Comparison of ENCODE assay signal across 1 cellular context in the genomic region with DNA sequence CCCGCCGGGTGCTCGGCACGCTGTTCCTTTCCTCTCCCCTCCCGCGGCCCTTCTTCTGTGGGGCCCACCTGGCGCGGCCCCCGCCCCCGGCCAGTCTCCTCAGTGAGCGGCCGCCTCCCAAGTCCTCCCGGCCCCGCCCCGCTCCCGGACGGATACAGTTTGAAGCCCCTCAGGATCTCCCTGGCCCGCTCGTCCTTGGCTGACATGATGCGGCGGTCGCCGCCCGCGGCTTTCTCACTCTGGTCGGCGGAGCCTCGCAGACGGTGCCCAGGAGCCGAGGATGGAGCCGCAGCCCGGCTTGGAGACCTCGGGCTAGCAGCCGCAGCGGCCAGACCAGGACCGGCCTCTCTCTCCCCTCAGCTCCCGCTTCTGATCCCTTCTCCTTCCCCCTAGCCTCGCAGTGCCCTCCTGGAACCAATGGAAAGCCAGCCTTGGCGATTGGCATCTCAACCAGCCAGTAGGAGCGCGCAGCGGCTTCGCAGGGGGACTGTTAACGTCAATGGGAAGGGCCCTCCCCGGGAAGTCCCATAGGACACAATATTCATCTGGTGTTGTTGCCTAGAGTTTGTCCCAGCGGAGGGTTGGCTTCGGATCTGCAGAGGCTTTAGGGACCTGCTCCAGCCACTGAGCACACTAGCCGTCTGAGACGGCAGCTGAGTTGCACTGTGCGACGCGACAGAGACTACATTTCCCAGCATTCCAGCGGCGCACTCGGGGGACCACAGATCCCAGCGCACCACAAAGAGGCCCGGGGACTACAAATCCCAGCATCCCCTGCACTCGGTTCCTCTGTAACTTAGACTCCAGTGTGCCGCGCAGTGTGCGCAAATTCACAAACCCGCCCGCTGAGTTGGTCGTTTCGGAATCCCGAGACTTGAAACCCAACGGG.
A peak's percentile ranks its signal among the peaks of the same experiment; 100 is the strongest.
TF ChIP-seq lines count a peak whose summit lies in the region.

TSS of gene PDE6D (minus strand) at position 374 of the 889 bp plus-strand sequence. CDS start at position 206, 168 bp downstream.

TF ChIP-seq in HEK293, 187 proteins besides CTCF, POLR2A, EP300 and RAD21 (continued from another document and continues in another):
- TF ChIP-seq, protein P1, sequence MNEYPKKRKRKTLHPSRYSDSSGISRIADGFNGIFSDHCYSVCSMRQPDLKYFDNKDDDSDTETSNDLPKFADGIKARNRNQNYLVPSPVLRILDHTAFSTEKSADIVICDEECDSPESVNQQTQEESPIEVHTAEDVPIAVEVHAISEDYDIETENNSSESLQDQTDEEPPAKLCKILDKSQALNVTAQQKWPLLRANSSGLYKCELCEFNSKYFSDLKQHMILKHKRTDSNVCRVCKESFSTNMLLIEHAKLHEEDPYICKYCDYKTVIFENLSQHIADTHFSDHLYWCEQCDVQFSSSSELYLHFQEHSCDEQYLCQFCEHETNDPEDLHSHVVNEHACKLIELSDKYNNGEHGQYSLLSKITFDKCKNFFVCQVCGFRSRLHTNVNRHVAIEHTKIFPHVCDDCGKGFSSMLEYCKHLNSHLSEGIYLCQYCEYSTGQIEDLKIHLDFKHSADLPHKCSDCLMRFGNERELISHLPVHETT (tag by site-specific recombination; IDR thresholded peaks at IDR 0.05) = no peak
- TF ChIP-seq ZNF37A (tag by site-specific recombination; IDR thresholded peaks at IDR 0.05) = no peak
- TF ChIP-seq ZNF23 (tag by site-specific recombination; IDR thresholded peaks at IDR 0.05; ENCODE audit: borderline replicate concordance) = no peak
- TF ChIP-seq ZNF138 (tag by site-specific recombination; IDR thresholded peaks at IDR 0.05; ENCODE audit: borderline replicate concordance) = no peak
- TF ChIP-seq ZNF626 (tag by site-specific recombination; IDR thresholded peaks at IDR 0.05) = no peak
- no peak for TF ChIP-seq ZNF169 (tag by site-specific recombination; IDR thresholded peaks at IDR 0.05)
- TF ChIP-seq ZNF223 (tag by site-specific recombination; IDR thresholded peaks at IDR 0.05) = no peak
- TF ChIP-seq FEZF1 (tag by site-specific recombination; IDR thresholded peaks at IDR 0.05) = no peak
- peak; percentile 97 for TF ChIP-seq ZNF341 (tag by site-specific recombination; IDR thresholded peaks at IDR 0.05; ENCODE audit: low read depth)
- TF ChIP-seq ZNF335 (tag by site-specific recombination; conservative IDR thresholded peaks at IDR 0.05) = peak; percentile 99
- no peak for TF ChIP-seq ZNF140 (tag by site-specific recombination; IDR thresholded peaks at IDR 0.05)
- TF ChIP-seq GLI2 (tag by site-specific recombination; IDR thresholded peaks at IDR 0.05; ENCODE audit: borderline replicate concordance, low read depth) = no peak
- no peak for TF ChIP-seq HOXC10 (CRISPR knock-in tag; IDR thresholded peaks at IDR 0.05)
- peak; percentile 100 for TF ChIP-seq ZNF692 (tag by site-specific recombination; IDR thresholded peaks at IDR 0.05)
- TF ChIP-seq ZNF121 (tag by site-specific recombination; IDR thresholded peaks at IDR 0.05) = no peak
- no peak for TF ChIP-seq ZNF239 (tag by site-specific recombination; IDR thresholded peaks at IDR 0.05)
- no peak for TF ChIP-seq HOXD13 (CRISPR knock-in tag; IDR thresholded peaks at IDR 0.05; ENCODE audit: borderline replicate concordance)
- no peak for TF ChIP-seq ZNF354C (tag by site-specific recombination; IDR thresholded peaks at IDR 0.05; ENCODE audit: borderline replicate concordance, low read depth)
- TF ChIP-seq ZBTB1 (tag by site-specific recombination; IDR thresholded peaks at IDR 0.05) = no peak
- TF ChIP-seq ZNF274 (IDR thresholded peaks at IDR 0.05; ENCODE audit: low read length) = no peak
- TF ChIP-seq ZNF274 (tag by site-specific recombination; IDR thresholded peaks at IDR 0.05; ENCODE audit: borderline replicate concordance) = no peak
- TF ChIP-seq YY2 (tag by site-specific recombination; IDR thresholded peaks at IDR 0.05) = peak; percentile 52; the same call in 1 of the 2 replicates
- no peak for TF ChIP-seq ZNF621 (tag by site-specific recombination; IDR thresholded peaks at IDR 0.05)
- TF ChIP-seq ZNF433 (tag by site-specific recombination; IDR thresholded peaks at IDR 0.05; ENCODE audit: low read depth) = no peak
- no peak for TF ChIP-seq ZBTB21 (tag by site-specific recombination; IDR thresholded peaks at IDR 0.05)
- TF ChIP-seq ZNF510 (tag by site-specific recombination; IDR thresholded peaks at IDR 0.05; ENCODE audit: insufficient replicate concordance) = no peak
- no peak for TF ChIP-seq ZNF768 (tag by site-specific recombination; IDR thresholded peaks at IDR 0.05)
- no peak for TF ChIP-seq ZNF175 (tag by site-specific recombination; IDR thresholded peaks at IDR 0.05)
- TF ChIP-seq ZNF785 (tag by site-specific recombination; IDR thresholded peaks at IDR 0.05) = no peak
- TF ChIP-seq, protein P2, sequence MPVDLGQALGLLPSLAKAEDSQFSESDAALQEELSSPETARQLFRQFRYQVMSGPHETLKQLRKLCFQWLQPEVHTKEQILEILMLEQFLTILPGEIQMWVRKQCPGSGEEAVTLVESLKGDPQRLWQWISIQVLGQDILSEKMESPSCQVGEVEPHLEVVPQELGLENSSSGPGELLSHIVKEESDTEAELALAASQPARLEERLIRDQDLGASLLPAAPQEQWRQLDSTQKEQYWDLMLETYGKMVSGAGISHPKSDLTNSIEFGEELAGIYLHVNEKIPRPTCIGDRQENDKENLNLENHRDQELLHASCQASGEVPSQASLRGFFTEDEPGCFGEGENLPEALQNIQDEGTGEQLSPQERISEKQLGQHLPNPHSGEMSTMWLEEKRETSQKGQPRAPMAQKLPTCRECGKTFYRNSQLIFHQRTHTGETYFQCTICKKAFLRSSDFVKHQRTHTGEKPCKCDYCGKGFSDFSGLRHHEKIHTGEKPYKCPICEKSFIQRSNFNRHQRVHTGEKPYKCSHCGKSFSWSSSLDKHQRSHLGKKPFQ (tag by site-specific recombination; IDR thresholded peaks at IDR 0.05) = no peak
- TF ChIP-seq ZNF473 (tag by site-specific recombination; IDR thresholded peaks at IDR 0.05) = no peak
- TF ChIP-seq, protein P3, sequence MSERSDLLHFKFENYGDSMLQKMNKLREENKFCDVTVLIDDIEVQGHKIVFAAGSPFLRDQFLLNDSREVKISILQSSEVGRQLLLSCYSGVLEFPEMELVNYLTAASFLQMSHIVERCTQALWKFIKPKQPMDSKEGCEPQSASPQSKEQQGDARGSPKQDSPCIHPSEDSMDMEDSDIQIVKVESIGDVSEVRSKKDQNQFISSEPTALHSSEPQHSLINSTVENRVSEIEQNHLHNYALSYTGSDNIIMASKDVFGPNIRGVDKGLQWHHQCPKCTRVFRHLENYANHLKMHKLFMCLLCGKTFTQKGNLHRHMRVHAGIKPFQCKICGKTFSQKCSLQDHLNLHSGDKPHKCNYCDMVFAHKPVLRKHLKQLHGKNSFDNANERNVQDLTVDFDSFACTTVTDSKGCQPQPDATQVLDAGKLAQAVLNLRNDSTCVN (tag by site-specific recombination; optimal IDR thresholded peaks at IDR 0.05) = peak; percentile 35
- no peak for TF ChIP-seq ZNF302 (tag by site-specific recombination; IDR thresholded peaks at IDR 0.05; ENCODE audit: low read depth)
- TF ChIP-seq ZNF184 (tag by site-specific recombination; IDR thresholded peaks at IDR 0.05) = no peak
- no peak for TF ChIP-seq ZNF146 (tag by site-specific recombination; IDR thresholded peaks at IDR 0.05)
- TF ChIP-seq ZNF132 (tag by site-specific recombination; IDR thresholded peaks at IDR 0.05; ENCODE audit: borderline replicate concordance) = no peak
- TF ChIP-seq, protein P4, sequence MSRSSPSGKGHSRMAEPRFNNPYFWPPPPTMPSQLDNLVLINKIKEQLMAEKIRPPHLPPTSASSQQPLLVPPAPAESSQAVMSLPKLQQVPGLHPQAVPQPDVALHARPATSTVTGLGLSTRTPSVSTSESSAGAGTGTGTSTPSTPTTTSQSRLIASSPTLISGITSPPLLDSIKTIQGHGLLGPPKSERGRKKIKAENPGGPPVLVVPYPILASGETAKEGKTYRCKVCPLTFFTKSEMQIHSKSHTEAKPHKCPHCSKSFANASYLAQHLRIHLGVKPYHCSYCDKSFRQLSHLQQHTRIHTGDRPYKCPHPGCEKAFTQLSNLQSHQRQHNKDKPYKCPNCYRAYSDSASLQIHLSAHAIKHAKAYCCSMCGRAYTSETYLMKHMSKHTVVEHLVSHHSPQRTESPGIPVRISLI (tag by site-specific recombination; IDR thresholded peaks at IDR 0.05) = no peak
- TF ChIP-seq ZNF837 (tag by site-specific recombination; IDR thresholded peaks at IDR 0.05) = no peak
- peak; percentile 52 for TF ChIP-seq ZNF629 (tag by site-specific recombination; IDR thresholded peaks at IDR 0.05)
- TF ChIP-seq ZNF449 (tag by site-specific recombination; IDR thresholded peaks at IDR 0.05) = 0 out of 2 replicates have a peak, but pooled peaks have one; percentile 27
- no peak for TF ChIP-seq ZNF623 (tag by site-specific recombination; IDR thresholded peaks at IDR 0.05)
- no peak for TF ChIP-seq ZNF112 (tag by site-specific recombination; IDR thresholded peaks at IDR 0.05)
- TF ChIP-seq ZNF391 (tag by site-specific recombination; IDR thresholded peaks at IDR 0.05; ENCODE audit: borderline replicate concordance, low read depth) = no peak
- no peak for TF ChIP-seq GFI1B (tag by site-specific recombination; IDR thresholded peaks at IDR 0.05)
- TF ChIP-seq ZNF350 (tag by site-specific recombination; IDR thresholded peaks at IDR 0.05) = no peak
- TF ChIP-seq ZNF843 (tag by site-specific recombination; IDR thresholded peaks at IDR 0.05) = 0 out of 2 replicates have a peak, but pooled peaks have one; percentile 9
- no peak for TF ChIP-seq ZEB2 (tag by site-specific recombination; IDR thresholded peaks at IDR 0.05)
- no peak for TF ChIP-seq ZNF394 (tag by site-specific recombination; IDR thresholded peaks at IDR 0.05; ENCODE audit: borderline replicate concordance)
- TF ChIP-seq EGR2 (tag by site-specific recombination; IDR thresholded peaks at IDR 0.05; ENCODE audit: low read depth) = 0 out of 2 replicates have a peak, but pooled peaks have one; percentile 23
- peak; percentile 99 for TF ChIP-seq ZFP69B (tag by site-specific recombination; IDR thresholded peaks at IDR 0.05)
- no peak for TF ChIP-seq BCL11A (tag by site-specific recombination; IDR thresholded peaks at IDR 0.05; ENCODE audit: low read depth)
- no peak for TF ChIP-seq ZNF560 (tag by site-specific recombination; IDR thresholded peaks at IDR 0.05; ENCODE audit: borderline replicate concordance)
- no peak for TF ChIP-seq ZNF514 (tag by site-specific recombination; IDR thresholded peaks at IDR 0.05)
- TF ChIP-seq, protein P5, sequence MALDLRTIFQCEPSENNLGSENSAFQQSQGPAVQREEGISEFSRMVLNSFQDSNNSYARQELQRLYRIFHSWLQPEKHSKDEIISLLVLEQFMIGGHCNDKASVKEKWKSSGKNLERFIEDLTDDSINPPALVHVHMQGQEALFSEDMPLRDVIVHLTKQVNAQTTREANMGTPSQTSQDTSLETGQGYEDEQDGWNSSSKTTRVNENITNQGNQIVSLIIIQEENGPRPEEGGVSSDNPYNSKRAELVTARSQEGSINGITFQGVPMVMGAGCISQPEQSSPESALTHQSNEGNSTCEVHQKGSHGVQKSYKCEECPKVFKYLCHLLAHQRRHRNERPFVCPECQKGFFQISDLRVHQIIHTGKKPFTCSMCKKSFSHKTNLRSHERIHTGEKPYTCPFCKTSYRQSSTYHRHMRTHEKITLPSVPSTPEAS (tag by site-specific recombination; IDR thresholded peaks at IDR 0.05) = no peak
- no peak for TF ChIP-seq ZBTB6 (tag by site-specific recombination; IDR thresholded peaks at IDR 0.05)
- no peak for TF ChIP-seq ZNF133 (tag by site-specific recombination; IDR thresholded peaks at IDR 0.05)
- TF ChIP-seq, protein P6, sequence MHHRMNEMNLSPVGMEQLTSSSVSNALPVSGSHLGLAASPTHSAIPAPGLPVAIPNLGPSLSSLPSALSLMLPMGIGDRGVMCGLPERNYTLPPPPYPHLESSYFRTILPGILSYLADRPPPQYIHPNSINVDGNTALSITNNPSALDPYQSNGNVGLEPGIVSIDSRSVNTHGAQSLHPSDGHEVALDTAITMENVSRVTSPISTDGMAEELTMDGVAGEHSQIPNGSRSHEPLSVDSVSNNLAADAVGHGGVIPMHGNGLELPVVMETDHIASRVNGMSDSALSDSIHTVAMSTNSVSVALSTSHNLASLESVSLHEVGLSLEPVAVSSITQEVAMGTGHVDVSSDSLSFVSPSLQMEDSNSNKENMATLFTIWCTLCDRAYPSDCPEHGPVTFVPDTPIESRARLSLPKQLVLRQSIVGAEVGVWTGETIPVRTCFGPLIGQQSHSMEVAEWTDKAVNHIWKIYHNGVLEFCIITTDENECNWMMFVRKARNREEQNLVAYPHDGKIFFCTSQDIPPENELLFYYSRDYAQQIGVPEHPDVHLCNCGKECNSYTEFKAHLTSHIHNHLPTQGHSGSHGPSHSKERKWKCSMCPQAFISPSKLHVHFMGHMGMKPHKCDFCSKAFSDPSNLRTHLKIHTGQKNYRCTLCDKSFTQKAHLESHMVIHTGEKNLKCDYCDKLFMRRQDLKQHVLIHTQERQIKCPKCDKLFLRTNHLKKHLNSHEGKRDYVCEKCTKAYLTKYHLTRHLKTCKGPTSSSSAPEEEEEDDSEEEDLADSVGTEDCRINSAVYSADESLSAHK (tag by site-specific recombination; IDR thresholded peaks at IDR 0.05) = no peak
- no peak for TF ChIP-seq ZSCAN30 (tag by site-specific recombination; IDR thresholded peaks at IDR 0.05)
